ENCODE assay signal across 1 cellular context in the genomic region with DNA sequence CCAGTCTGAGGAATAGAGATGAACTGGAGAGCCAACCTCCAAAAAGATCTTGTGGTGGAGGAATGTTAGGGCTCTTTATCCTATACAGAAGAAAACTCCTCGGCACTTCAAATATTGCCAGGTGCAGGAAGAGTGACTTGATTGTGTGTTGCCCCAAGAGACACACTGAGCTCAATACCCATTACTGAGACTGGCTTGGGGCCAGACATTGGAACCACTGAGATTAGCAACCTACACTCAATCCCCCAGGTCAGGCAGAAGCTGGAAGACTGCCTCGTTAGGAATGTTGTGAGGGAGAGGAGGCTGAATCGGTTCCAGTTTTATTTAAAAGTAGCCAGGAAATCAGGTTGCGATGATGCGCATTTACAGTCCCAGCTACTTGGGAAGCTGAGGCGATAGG.
TF ChIP-seq lines count a peak whose summit lies in the region.

No MANE protein-coding gene starts in this region.

TF ChIP-seq in SK-N-SH treated with all-trans-retinoic acid at 6 μM for 48 hours, 23 proteins besides CTCF, POLR2A, EP300 and RAD21 (continued from another document):
- TF ChIP-seq, protein P1, sequence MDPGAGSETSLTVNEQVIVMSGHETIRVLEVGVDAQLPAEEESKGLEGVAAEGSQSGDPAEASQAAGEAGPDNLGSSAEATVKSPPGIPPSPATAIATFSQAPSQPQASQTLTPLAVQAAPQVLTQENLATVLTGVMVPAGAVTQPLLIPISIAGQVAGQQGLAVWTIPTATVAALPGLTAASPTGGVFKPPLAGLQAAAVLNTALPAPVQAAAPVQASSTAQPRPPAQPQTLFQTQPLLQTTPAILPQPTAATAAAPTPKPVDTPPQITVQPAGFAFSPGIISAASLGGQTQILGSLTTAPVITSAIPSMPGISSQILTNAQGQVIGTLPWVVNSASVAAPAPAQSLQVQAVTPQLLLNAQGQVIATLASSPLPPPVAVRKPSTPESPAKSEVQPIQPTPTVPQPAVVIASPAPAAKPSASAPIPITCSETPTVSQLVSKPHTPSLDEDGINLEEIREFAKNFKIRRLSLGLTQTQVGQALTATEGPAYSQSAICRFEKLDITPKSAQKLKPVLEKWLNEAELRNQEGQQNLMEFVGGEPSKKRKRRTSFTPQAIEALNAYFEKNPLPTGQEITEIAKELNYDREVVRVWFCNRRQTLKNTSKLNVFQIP (CRISPR knock-in tag; IDR thresholded peaks at IDR 0.05; ENCODE audit: borderline replicate concordance, low read depth): no peak
- TF ChIP-seq, protein P2, sequence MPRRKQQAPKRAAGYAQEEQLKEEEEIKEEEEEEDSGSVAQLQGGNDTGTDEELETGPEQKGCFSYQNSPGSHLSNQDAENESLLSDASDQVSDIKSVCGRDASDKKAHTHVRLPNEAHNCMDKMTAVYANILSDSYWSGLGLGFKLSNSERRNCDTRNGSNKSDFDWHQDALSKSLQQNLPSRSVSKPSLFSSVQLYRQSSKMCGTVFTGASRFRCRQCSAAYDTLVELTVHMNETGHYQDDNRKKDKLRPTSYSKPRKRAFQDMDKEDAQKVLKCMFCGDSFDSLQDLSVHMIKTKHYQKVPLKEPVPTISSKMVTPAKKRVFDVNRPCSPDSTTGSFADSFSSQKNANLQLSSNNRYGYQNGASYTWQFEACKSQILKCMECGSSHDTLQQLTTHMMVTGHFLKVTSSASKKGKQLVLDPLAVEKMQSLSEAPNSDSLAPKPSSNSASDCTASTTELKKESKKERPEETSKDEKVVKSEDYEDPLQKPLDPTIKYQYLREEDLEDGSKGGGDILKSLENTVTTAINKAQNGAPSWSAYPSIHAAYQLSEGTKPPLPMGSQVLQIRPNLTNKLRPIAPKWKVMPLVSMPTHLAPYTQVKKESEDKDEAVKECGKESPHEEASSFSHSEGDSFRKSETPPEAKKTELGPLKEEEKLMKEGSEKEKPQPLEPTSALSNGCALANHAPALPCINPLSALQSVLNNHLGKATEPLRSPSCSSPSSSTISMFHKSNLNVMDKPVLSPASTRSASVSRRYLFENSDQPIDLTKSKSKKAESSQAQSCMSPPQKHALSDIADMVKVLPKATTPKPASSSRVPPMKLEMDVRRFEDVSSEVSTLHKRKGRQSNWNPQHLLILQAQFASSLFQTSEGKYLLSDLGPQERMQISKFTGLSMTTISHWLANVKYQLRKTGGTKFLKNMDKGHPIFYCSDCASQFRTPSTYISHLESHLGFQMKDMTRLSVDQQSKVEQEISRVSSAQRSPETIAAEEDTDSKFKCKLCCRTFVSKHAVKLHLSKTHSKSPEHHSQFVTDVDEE (CRISPR knock-in tag; IDR thresholded peaks at IDR 0.05): no peak
TF ChIP-seq in SK-N-SH treated with all-trans-retinoic acid at 6 μM for 48 hours: peak in this region for 0.
